22 cellular contexts compared by ENCODE assay signal in genomic region chr3:180223268-180223667, GRCh38.
"Had no signal": no experiment of that assay in that cellular context is flagged by ENCODE, and none has a peak within 500 bp of the region (broad histone marks: within the 10 kb centered on the region; RNA-seq: fewer than 3 reads in every experiment).

No MANE protein-coding gene starts in this region.

- H3K4me3 Mint-ChIP-seq: activated CD4-positive, alpha-beta T cell treated with anti-CD3 and anti-CD28 coated beads, Interleukin-2, amount 10 ng/mL, durations not matched to agents 7 days and 5 days; activated T-cell treated with anti-CD3 and anti-CD28 coated beads, Interleukin-2, amount 50 U/mL, for 72 hours; mesothelial cell of epicardium; natural killer cell treated with Interleukin-12 subunit alpha and Interleukin-12 subunit beta and Interleukin-15 and Interleukin-18, amount 100 ng/mL, for 72 hours; stimulated activated effector memory CD8-positive, alpha-beta T cell treated with anti-CD3 and anti-CD28 coated beads, Interleukin-12 subunit alpha, Interleukin-12 subunit beta, amount 100 ng/mL, for 72 hours had no signal

- DNase-seq: activated CD4-positive, alpha-beta T cell treated with anti-CD3 and anti-CD28 coated beads, Interleukin-2, amount 10 ng/mL, durations not matched to agents 7 days and 5 days; activated effector memory CD4-positive, alpha-beta T cell treated with anti-CD3 and anti-CD28 coated beads, Interleukin-2, amount 50 U/mL, for 16 hours; activated naive CD4-positive, alpha-beta T cell treated with anti-CD3 and anti-CD28 coated beads, Interleukin-2, amount 50 U/mL, for 16 hours; activated T-cell treated with anti-CD3 and anti-CD28 coated beads, Interleukin-2, amount 50 U/mL, for 72 hours; effector CD8-positive, alpha-beta T cell; gastrocnemius medialis; heart left ventricle; left lung; stimulated activated CD4-positive, alpha-beta T cell treated with anti-CD3 and anti-CD28 coated beads, Interleukin-4, amount 100 ng/mL, for 24 hours; stomach; trophoblast cell had no signal

- ATAC-seq: activated CD4-positive, CD25-positive, alpha-beta regulatory T cell treated with anti-CD3 and anti-CD28 coated beads, Interleukin-2, amount 50 U/mL, for 24 hours; activated T-cell treated with anti-CD3 and anti-CD28 coated beads, Interleukin-2, amount 50 U/mL, for 72 hours; esophagus mucosa; gastrocnemius medialis; heart left ventricle; left lung; natural killer cell treated with Interleukin-12 subunit alpha and Interleukin-12 subunit beta and Interleukin-15 and Interleukin-18, amount 100 ng/mL, for 72 hours; sciatic nerve; stimulated activated effector memory CD8-positive, alpha-beta T cell treated with anti-CD3 and anti-CD28 coated beads, Interleukin-12 subunit alpha, Interleukin-12 subunit beta, amount 100 ng/mL, for 72 hours had no signal

- H3K9me3 ChIP-seq: ascending aorta, neutrophil, vagina had no signal

- H2AFZ ChIP-seq: parathyroid adenoma had no signal

- H3K36me3 ChIP-seq: ascending aorta, gastrocnemius medialis, heart left ventricle, left lung, neutrophil, stomach, vagina had no signal

- H3K27ac Mint-ChIP-seq: activated CD4-positive, alpha-beta T cell treated with anti-CD3 and anti-CD28 coated beads, Interleukin-2, amount 10 ng/mL, durations not matched to agents 7 days and 5 days; mesothelial cell of epicardium; natural killer cell treated with Interleukin-12 subunit alpha and Interleukin-12 subunit beta and Interleukin-15 and Interleukin-18, amount 100 ng/mL, for 72 hours; stimulated activated effector memory CD8-positive, alpha-beta T cell treated with anti-CD3 and anti-CD28 coated beads, Interleukin-12 subunit alpha, Interleukin-12 subunit beta, amount 100 ng/mL, for 72 hours had no signal

- H3K4me1 Mint-ChIP-seq: activated CD4-positive, alpha-beta T cell treated with anti-CD3 and anti-CD28 coated beads, Interleukin-2, amount 10 ng/mL, durations not matched to agents 7 days and 5 days; mesothelial cell of epicardium; stimulated activated effector memory CD8-positive, alpha-beta T cell treated with anti-CD3 and anti-CD28 coated beads, Interleukin-12 subunit alpha, Interleukin-12 subunit beta, amount 100 ng/mL, for 72 hours had no signal

- H3K27me3 Mint-ChIP-seq: activated CD4-positive, alpha-beta T cell treated with anti-CD3 and anti-CD28 coated beads, Interleukin-2, amount 10 ng/mL, durations not matched to agents 7 days and 5 days; natural killer cell treated with Interleukin-12 subunit alpha and Interleukin-12 subunit beta and Interleukin-15 and Interleukin-18, amount 100 ng/mL, for 72 hours had no signal

- H3K4me1 ChIP-seq: ascending aorta, gastrocnemius medialis, heart left ventricle, left lung, parathyroid adenoma, stomach, vagina had no signal

- H3K27me3 ChIP-seq: ascending aorta, gastrocnemius medialis, heart left ventricle, left lung, neutrophil, stomach, vagina had no signal

- H3K4me2 ChIP-seq: smooth muscle cell had no signal

- H3K79me2 ChIP-seq: parathyroid adenoma had no signal

- H3K27ac ChIP-seq: ascending aorta, gastrocnemius medialis, heart left ventricle, left lung, neutrophil, parathyroid adenoma, stomach, vagina had no signal

- H3K36me3 Mint-ChIP-seq: mesothelial cell of epicardium; stimulated activated effector memory CD8-positive, alpha-beta T cell treated with anti-CD3 and anti-CD28 coated beads, Interleukin-12 subunit alpha, Interleukin-12 subunit beta, amount 100 ng/mL, for 72 hours had no signal

- H3K4me3 ChIP-seq: ascending aorta, gastrocnemius medialis, heart left ventricle, left lung, smooth muscle cell, stomach, vagina had no signal
